ENCODE assay signal across 31 cellular contexts in genomic region chrX:53990201-53990600, GRCh38.
"Had no signal": no experiment of that assay in that cellular context is flagged by ENCODE, and none has a peak within 500 bp of the region (broad histone marks: within the 10 kb centered on the region; RNA-seq: fewer than 3 reads in every experiment).

No MANE protein-coding gene starts in this region.

- H3K4me3 Mint-ChIP-seq: activated CD4-positive, alpha-beta T cell treated with anti-CD3 and anti-CD28 coated beads for 36 hours; activated CD8-positive, alpha-beta T cell treated with anti-CD3 and anti-CD28 coated beads, Interleukin-2, amount 10 ng/mL, durations not matched to agents 7 days and 5 days; activated naive CD4-positive, alpha-beta T cell treated with anti-CD3 and anti-CD28 coated beads, Interleukin-2, amount 10 ng/mL, durations not matched to agents 7 days and 5 days; activated naive CD8-positive, alpha-beta T cell treated with anti-CD3 and anti-CD28 coated beads, Interleukin-2, amount 50 U/mL, for 24 hours; central memory CD8-positive, alpha-beta T cell; mesothelial cell of epicardium; naive thymus-derived CD8-positive, alpha-beta T cell; neural crest cell; stimulated activated memory B cell treated with anti-CD40 and anti-IgM and Interleukin-4, amounts not matched to agents 10 μg/mL and 1 μg/mL and 100 μg/mL, for 72 hours; stimulated activated naive CD8-positive, alpha-beta T cell treated with anti-CD3 and anti-CD28 coated beads, Interleukin-15, amount 100 ng/mL, for 72 hours had no signal

- H3K27ac ChIP-seq: esophagus muscularis mucosa, hepatocyte, parathyroid adenoma, psoas muscle, sigmoid colon, thyroid gland, upper lobe of left lung, vagina had no signal

- H2AFZ ChIP-seq: hepatocyte, parathyroid adenoma had no signal

- H3K9me3 ChIP-seq: esophagus muscularis mucosa, psoas muscle, sigmoid colon, thyroid gland, upper lobe of left lung, vagina had no signal

- H3K79me2 ChIP-seq: hepatocyte, parathyroid adenoma had no signal

- H3K4me3 ChIP-seq: esophagus muscularis mucosa, hepatocyte, psoas muscle, sigmoid colon, smooth muscle cell, thyroid gland, upper lobe of left lung, vagina had no signal

- ATAC-seq: activated CD4-positive, alpha-beta T cell treated with anti-CD3 and anti-CD28 coated beads for 36 hours; activated CD8-positive, alpha-beta T cell treated with anti-CD3 and anti-CD28 coated beads, Interleukin-2, amount 10 ng/mL, durations not matched to agents 7 days and 5 days; activated naive CD8-positive, alpha-beta T cell treated with anti-CD3 and anti-CD28 coated beads, Interleukin-2, amount 50 U/mL, for 24 hours; left cardiac atrium; naive thymus-derived CD8-positive, alpha-beta T cell; psoas muscle; stimulated activated memory B cell treated with anti-CD40 and anti-IgM and Interleukin-4, amounts not matched to agents 10 μg/mL and 1 μg/mL and 100 μg/mL, for 72 hours; stimulated activated naive CD8-positive, alpha-beta T cell treated with anti-CD3 and anti-CD28 coated beads, Interleukin-15, amount 100 ng/mL, for 72 hours had no signal

- H3K27ac Mint-ChIP-seq: activated CD4-positive, alpha-beta T cell treated with anti-CD3 and anti-CD28 coated beads for 36 hours; activated CD8-positive, alpha-beta T cell treated with anti-CD3 and anti-CD28 coated beads, Interleukin-2, amount 10 ng/mL, durations not matched to agents 7 days and 5 days; activated naive CD4-positive, alpha-beta T cell treated with anti-CD3 and anti-CD28 coated beads, Interleukin-2, amount 10 ng/mL, durations not matched to agents 7 days and 5 days; activated naive CD8-positive, alpha-beta T cell treated with anti-CD3 and anti-CD28 coated beads, Interleukin-2, amount 50 U/mL, for 24 hours; stimulated activated memory B cell treated with anti-CD40 and anti-IgM and Interleukin-4, amounts not matched to agents 10 μg/mL and 1 μg/mL and 100 μg/mL, for 72 hours; stimulated activated naive CD8-positive, alpha-beta T cell treated with anti-CD3 and anti-CD28 coated beads, Interleukin-15, amount 100 ng/mL, for 72 hours had no signal

- H3K9me3 Mint-ChIP-seq: activated naive CD4-positive, alpha-beta T cell treated with anti-CD3 and anti-CD28 coated beads, Interleukin-2, amount 10 ng/mL, durations not matched to agents 7 days and 5 days; activated naive CD8-positive, alpha-beta T cell treated with anti-CD3 and anti-CD28 coated beads, Interleukin-2, amount 50 U/mL, for 24 hours; central memory CD8-positive, alpha-beta T cell; naive thymus-derived CD8-positive, alpha-beta T cell; stimulated activated memory B cell treated with anti-CD40 and anti-IgM and Interleukin-4, amounts not matched to agents 10 μg/mL and 1 μg/mL and 100 μg/mL, for 72 hours; stimulated activated naive CD8-positive, alpha-beta T cell treated with anti-CD3 and anti-CD28 coated beads, Interleukin-15, amount 100 ng/mL, for 72 hours had no signal

- DNase-seq: activated CD4-positive, alpha-beta T cell treated with anti-CD3 and anti-CD28 coated beads for 36 hours; activated CD4-positive, CD25-positive, alpha-beta regulatory T cell; activated CD8-positive, alpha-beta T cell treated with anti-CD3 and anti-CD28 coated beads, Interleukin-2, amount 10 ng/mL, durations not matched to agents 7 days and 5 days; activated gamma-delta T cell; activated naive CD4-positive, alpha-beta T cell treated with anti-CD3 and anti-CD28 coated beads, Interleukin-2, amount 10 ng/mL, durations not matched to agents 7 days and 5 days; activated naive CD8-positive, alpha-beta T cell treated with anti-CD3 and anti-CD28 coated beads, Interleukin-2, amount 50 U/mL, for 24 hours; activated T-cell treated with anti-CD3 and anti-CD28 coated beads for 4 hours; dermis blood vessel endothelial cell; effector CD4-positive, alpha-beta T cell; left cardiac atrium; mammary epithelial cell; naive thymus-derived CD8-positive, alpha-beta T cell; occipital lobe; psoas muscle; sigmoid colon; stimulated activated CD4-positive, alpha-beta T cell treated with anti-CD3 and anti-CD28 coated beads, Interleukin-1b, Interleukin-23, amount 100 ng/mL, for 48 hours; stimulated activated CD4-positive, alpha-beta T cell treated with anti-CD3 and anti-CD28 coated beads, Interleukin-4, amount 100 ng/mL, for 4 hours; stimulated activated CD8-positive, alpha-beta memory T cell treated with anti-CD3 and anti-CD28 coated beads, Interleukin-4, amount 100 ng/mL, for 48 hours; stimulated activated naive CD8-positive, alpha-beta T cell treated with anti-CD3 and anti-CD28 coated beads, Interleukin-15, amount 100 ng/mL, for 72 hours; substantia nigra; thyroid gland; upper lobe of left lung had no signal

- H3K27me3 ChIP-seq: esophagus muscularis mucosa, hepatocyte, sigmoid colon, thyroid gland, upper lobe of left lung, vagina had no signal

- H3K4me1 Mint-ChIP-seq: activated CD4-positive, alpha-beta T cell treated with anti-CD3 and anti-CD28 coated beads for 36 hours; activated naive CD4-positive, alpha-beta T cell treated with anti-CD3 and anti-CD28 coated beads, Interleukin-2, amount 10 ng/mL, durations not matched to agents 7 days and 5 days; activated naive CD8-positive, alpha-beta T cell treated with anti-CD3 and anti-CD28 coated beads, Interleukin-2, amount 50 U/mL, for 24 hours; central memory CD8-positive, alpha-beta T cell; mesothelial cell of epicardium; naive thymus-derived CD8-positive, alpha-beta T cell; neural crest cell; stimulated activated memory B cell treated with anti-CD40 and anti-IgM and Interleukin-4, amounts not matched to agents 10 μg/mL and 1 μg/mL and 100 μg/mL, for 72 hours; stimulated activated naive CD8-positive, alpha-beta T cell treated with anti-CD3 and anti-CD28 coated beads, Interleukin-15, amount 100 ng/mL, for 72 hours had no signal

- H3K27me3 Mint-ChIP-seq: activated CD4-positive, alpha-beta T cell treated with anti-CD3 and anti-CD28 coated beads for 36 hours; activated naive CD4-positive, alpha-beta T cell treated with anti-CD3 and anti-CD28 coated beads, Interleukin-2, amount 10 ng/mL, durations not matched to agents 7 days and 5 days; activated naive CD8-positive, alpha-beta T cell treated with anti-CD3 and anti-CD28 coated beads, Interleukin-2, amount 50 U/mL, for 24 hours; central memory CD8-positive, alpha-beta T cell; naive thymus-derived CD8-positive, alpha-beta T cell; stimulated activated memory B cell treated with anti-CD40 and anti-IgM and Interleukin-4, amounts not matched to agents 10 μg/mL and 1 μg/mL and 100 μg/mL, for 72 hours; stimulated activated naive CD8-positive, alpha-beta T cell treated with anti-CD3 and anti-CD28 coated beads, Interleukin-15, amount 100 ng/mL, for 72 hours had no signal

- H3K4me1 ChIP-seq: esophagus muscularis mucosa, parathyroid adenoma, psoas muscle, sigmoid colon, thyroid gland, upper lobe of left lung, vagina had no signal

- H3K4me2 ChIP-seq: hepatocyte, smooth muscle cell had no signal

- H3K9ac ChIP-seq: parathyroid adenoma had no signal
